Comparison of ENCODE assay signal across 25 cellular contexts in the genomic region with DNA sequence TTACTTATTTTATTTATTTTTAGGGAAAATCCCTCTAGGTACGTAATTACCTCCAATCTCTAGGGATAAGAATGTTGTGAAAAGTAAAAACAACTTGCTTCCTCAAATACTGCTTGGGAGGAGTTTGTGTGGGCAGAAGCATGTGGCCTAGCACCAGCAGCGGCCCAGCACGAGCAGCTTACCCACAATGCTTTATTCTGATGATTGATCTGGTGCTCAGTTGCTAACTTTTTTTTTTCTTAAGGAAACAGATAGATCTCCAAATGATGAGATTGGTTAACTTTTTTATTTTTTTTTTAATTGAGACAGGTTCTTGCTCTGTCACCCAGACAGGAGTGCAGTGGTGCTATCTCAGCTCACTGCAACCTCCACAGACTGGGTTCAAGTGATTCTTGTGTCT. TPM values are rescaled to one million over a fixed set of nuclear protein-coding genes. Genes with fewer than 3 reads are reported as not detected.
DNase-seq lines count a peak whose midpoint lies in the region; ATAC-seq, FAIRE-seq and TF ChIP-seq lines count a peak whose summit lies in the region.
"Had no signal": no experiment of that assay in that cellular context is flagged by ENCODE, and none has a peak within 500 bp of the region (broad histone marks: within the 10 kb centered on the region; RNA-seq: fewer than 3 reads in every experiment).

No MANE protein-coding gene starts in this region.

- SMC1A ChIA-PET in GM12878 (lab: Charles Lee; ENCODE audit: uncharacterized antibody, unreplicated experiment), result interaction anchor here (0.6 to 2.7 kb wide), 6 partner anchors 25 to 1649 kb away, joined by 3 to 11 read pairs (median 4); no protein-coding TSS in a partner anchor

- TF ChIP-seq CTCF in GM12865 (IDR thresholded peaks at IDR 0.05; ENCODE audit: insufficient read depth, low read depth, low read length, missing control alignments) (no peak), GM12878 (IDR thresholded peaks at IDR 0.05 in 2 of 3, conservative IDR thresholded peaks at IDR 0.05 in 1 of 3; ENCODE audit: control insufficient read depth in 2 of 3, extremely low read depth in 1 of 3, insufficient read depth in 1 of 3, low read depth in 3 of 3, low read length in 3 of 3) (no peak)

- no peaks in the 10 kb centered on the region; a peak in 1 of 4 replicates for H3K36me3 ChIP-seq in GM12878 (ENCODE audit: control insufficient read depth in 2 of 2, insufficient read depth in 2 of 2, low read length in 1 of 2)
- no peaks in the 10 kb centered on the region for H3K36me3 ChIP-seq in mesenchymal stem cell (ENCODE audit: control insufficient read depth in 1 of 2, insufficient read depth in 2 of 2, low read depth in 1 of 2, low read length in 2 of 2)
- H3K36me3 ChIP-seq: BE2C, MG63 had no signal

- H2BK120ac ChIP-seq in mesenchymal stem cell (ENCODE audit: low read depth, low read length), result no peak overlapping the region

- CTCF ChIA-PET in GM12878 (lab: Yijun Ruan, JAX), result interaction anchor here (0.6 to 6.4 kb wide), 6 partner anchors 19 to 41 kb away, joined by 3 to 50 read pairs (median 5); no protein-coding TSS in a partner anchor

- H3K14ac ChIP-seq in mesenchymal stem cell (ENCODE audit: low read length in 2 of 2), result no peak overlapping the region

- no peaks in the 10 kb centered on the region for H3K9me3 Mint-ChIP-seq in stimulated activated naive B cell treated with anti-CD40 and anti-IgM and Interleukin-4, amounts not matched to agents 10 μg/mL and 1 μg/mL and 100 μg/mL, for 72 hours

- no peaks in the 10 kb centered on the region for H3K79me1 ChIP-seq in mesenchymal stem cell (replicated peaks; ENCODE audit: low read length, poor library complexity, severe bottlenecking)

- no peak for TF ChIP-seq POLR2A in GM12878 (IDR thresholded peaks at IDR 0.05; ENCODE audit: low read depth, low read length)

- H3K4me1 Mint-ChIP-seq in stimulated activated naive B cell treated with anti-CD40 and anti-IgM and Interleukin-4, amounts not matched to agents 10 μg/mL and 1 μg/mL and 100 μg/mL, for 72 hours, result peaks cover 13 to 21% of the 10 kb centered on the region in 2 donors

- H2AFZ ChIP-seq in GM12878 (ENCODE audit: control insufficient read depth, low read depth, low read length) (no peak overlapping the region), mesenchymal stem cell (ENCODE audit: low read depth, low read length) (no peak overlapping the region)
- H2AFZ ChIP-seq: PC-9 had no signal

- peaks cover 29% of the 10 kb centered on the region for H3K4me1 ChIP-seq in GM12878 (ENCODE audit: control insufficient read depth, insufficient read depth, low read length)
- peaks cover 18% of the 10 kb centered on the region for H3K4me1 ChIP-seq in mesenchymal stem cell (ENCODE audit: control insufficient read depth, insufficient read depth, low read depth, low read length)
- H3K4me1 ChIP-seq: BE2C had no signal

- H4K20me1 ChIP-seq in GM12878 (ENCODE audit: control insufficient read depth, insufficient read depth), result no peaks in the 10 kb centered on the region

- H3K27ac ChIP-seq in GM12878 (ENCODE audit: control insufficient read depth, insufficient read depth) (peak overlapping the region; percentile 81), mesenchymal stem cell (ENCODE audit: low read length, poor library complexity, severe bottlenecking) (no peak overlapping the region)
- H3K27ac ChIP-seq: PC-9, SK-N-MC had no signal

- H2BK15ac ChIP-seq in mesenchymal stem cell (ENCODE audit: low read depth, poor library complexity, severe bottlenecking), result no peak overlapping the region

- H3K36me3 Mint-ChIP-seq in stimulated activated naive B cell treated with anti-CD40 and anti-IgM and Interleukin-4, amounts not matched to agents 10 μg/mL and 1 μg/mL and 100 μg/mL, for 72 hours, result peaks cover 0 to 2% of the 10 kb centered on the region in 2 donors
- H3K36me3 Mint-ChIP-seq: CD4-positive, CD25-positive, alpha-beta regulatory T cell had no signal

- no peak overlapping the region for H4K8ac ChIP-seq in mesenchymal stem cell (ENCODE audit: low read length)

- RAD21 ChIA-PET in GM12878 (lab: Charles Lee; ENCODE audit: unreplicated experiment), result interaction anchor here (2.2 to 3.6 kb wide), 2 partner anchors 20 to 32 kb away, joined by 9 to 11 read pairs; no protein-coding TSS in a partner anchor

- DNase-seq in GM12865 (ENCODE audit: low read depth) (peak; percentile 67), MV-4-11 (lab: John Stamatoyannopoulos, UW) (peak; percentile 43), GM12878 (ENCODE audit: low read depth, low spot score) (no peak), GF-D8 (lab: John Stamatoyannopoulos, UW) (no peak), T-helper 9 cell (no peak), mesenchymal stem cell (no peak)
- DNase-seq in stimulated activated naive B cell treated with anti-CD40 and anti-IgM and Interleukin-4, amounts not matched to agents 10 μg/mL and 1 μg/mL and 100 μg/mL, for 72 hours, result no peak
- DNase-seq: BE2C; CD4-positive, CD25-positive, alpha-beta regulatory T cell; COR-L47; DMS 273 treated with DMSO at 0.1 percent for 48 hours; DMS79 treated with DMSO at 0.1 percent for 48 hours; MG63; NCI-H1105 treated with DMSO at 0.1 percent for 48 hours; NCI-H1694; NCI-H2081; NCI-H2171 treated with DMSO at 0.1 percent for 48 hours; NCI-H526; PC-9; RPMI8226; SHP77 had no signal

- POLR2A ChIA-PET in GM12878 (lab: Charles Lee), result interaction anchor here (0.8 to 2.0 kb wide), 2 partner anchors 20 to 31 kb away, joined by 3 to 6 read pairs; no protein-coding TSS in a partner anchor

- no TSS peak for BruUV-seq in GM12878 (replicated peaks; lab: Mats Ljungman, UMichigan)

- H3K4ac ChIP-seq in mesenchymal stem cell (ENCODE audit: low read depth in 1 of 2, low read length in 2 of 2), result no peak overlapping the region

- H3K9ac ChIP-seq in GM12878 (ENCODE audit: control insufficient read depth, insufficient read depth, low read length) (no peak overlapping the region), mesenchymal stem cell (ENCODE audit: low read length) (no peak overlapping the region)

- in situ Hi-C loops in GM12878 (cut with MboI), result no loop called here

- H3K18ac ChIP-seq in mesenchymal stem cell (ENCODE audit: low read depth in 1 of 2, low read length in 2 of 2), result no peak overlapping the region

- peak; percentile 17; the same call in 2 of the 3 replicates for ATAC-seq in GM12878
- peak; percentile 64 to 65 for ATAC-seq in stimulated activated naive B cell treated with anti-CD40 and anti-IgM and Interleukin-4, amounts not matched to agents 10 μg/mL and 1 μg/mL and 100 μg/mL, for 72 hours (replicated peaks)

- H2AK5ac ChIP-seq in mesenchymal stem cell (ENCODE audit: low read length, severe bottlenecking), result no peak overlapping the region

- TF ChIP-seq EP300 in GM12878 (IDR thresholded peaks at IDR 0.05; ENCODE audit: borderline replicate concordance in 1 of 2, control insufficient read depth in 1 of 2, low read depth in 2 of 2, low read length in 2 of 2), result no peak

- H4K91ac ChIP-seq in mesenchymal stem cell (ENCODE audit: low read length), result no peak overlapping the region

- H3K4me2 ChIP-seq in GM12878 (ENCODE audit: control insufficient read depth, insufficient read depth) (peak overlapping the region; percentile 70), mesenchymal stem cell (ENCODE audit: low read length, poor library complexity, severe bottlenecking) (no peak overlapping the region)
- H3K4me2 ChIP-seq: PC-9 had no signal

- no peak overlapping the region for H2BK5ac ChIP-seq in mesenchymal stem cell (ENCODE audit: low read depth, low read length, poor library complexity, severe bottlenecking)

- no peak overlapping the region for H3K27ac Mint-ChIP-seq in stimulated activated naive B cell treated with anti-CD40 and anti-IgM and Interleukin-4, amounts not matched to agents 10 μg/mL and 1 μg/mL and 100 μg/mL, for 72 hours
- H3K27ac Mint-ChIP-seq: CD4-positive, CD25-positive, alpha-beta regulatory T cell had no signal

- 82% methylated on average over 3 of the region's 3 CpGs for WGBS in GM12878 (ENCODE audit: insufficient coverage, insufficient replicate concordance, low lambda C conversion rate, missing lambda C conversion rate)
- 74% methylated on average over 2 of the region's 3 CpGs for WGBS in mesenchymal stem cell

- FAIRE-seq in GM12878 (lab: Jason Lieb, UNC), result no peak
- FAIRE-seq: H54 had no signal

- TF ChIP-seq RAD21 in GM12878 (IDR thresholded peaks at IDR 0.05; ENCODE audit: insufficient read depth, low read depth, low read length), result no peak

- intact Hi-C loops in GM12878 (cut with micrococcal nuclease; ENCODE audit: unreplicated experiment), result loop anchor here (1.0 kb wide), 1 partner anchor 31 kb away; no protein-coding TSS in a partner anchor

- H3K27me3 Mint-ChIP-seq in stimulated activated naive B cell treated with anti-CD40 and anti-IgM and Interleukin-4, amounts not matched to agents 10 μg/mL and 1 μg/mL and 100 μg/mL, for 72 hours, result peaks cover 60 to 63% of the 10 kb centered on the region in 2 donors

- H3K4me3 Mint-ChIP-seq in stimulated activated naive B cell treated with anti-CD40 and anti-IgM and Interleukin-4, amounts not matched to agents 10 μg/mL and 1 μg/mL and 100 μg/mL, for 72 hours, result no peak overlapping the region
- H3K4me3 Mint-ChIP-seq: CD4-positive, CD25-positive, alpha-beta regulatory T cell had no signal

- H2BK12ac ChIP-seq in mesenchymal stem cell (ENCODE audit: low read length in 2 of 2), result no peak overlapping the region

- H3K27me3 ChIP-seq in GM12878 (replicated peaks in 1 of 2; ENCODE audit: control insufficient read depth in 2 of 2, insufficient read depth in 2 of 2, low read length in 1 of 2) (no peaks in the 10 kb centered on the region; a peak in 1 of 4 replicates), mesenchymal stem cell (ENCODE audit: control insufficient read depth in 1 of 2, insufficient read depth in 1 of 2, low read length in 2 of 2) (peaks cover 38 to 69% of the 10 kb centered on the region in 2 experiments)

- no peak overlapping the region for H3K23ac ChIP-seq in mesenchymal stem cell (ENCODE audit: low read length in 2 of 2)

- peaks cover 53% of the 10 kb centered on the region for H3K79me2 ChIP-seq in GM12878 (ENCODE audit: control insufficient read depth, insufficient read depth, low read length)

- H3K4me3 ChIP-seq in GM12865 (ENCODE audit: low read depth, low read length) (peak overlapping the region; percentile 82), GM12878 (peak overlapping the region; percentile 91; the same call in 1 of the 2 replicates), mesenchymal stem cell (ENCODE audit: insufficient read depth in 1 of 2, low read depth in 1 of 2, low read length in 2 of 2) (no peak overlapping the region)
- H3K4me3 ChIP-seq: MG63, PC-9, SK-N-MC had no signal

- H3K9me3 ChIP-seq in GM12878 (replicated peaks; ENCODE audit: control insufficient read depth, insufficient read depth, low read length) (no peaks in the 10 kb centered on the region; the same call in 2 of the 3 replicates), mesenchymal stem cell (ENCODE audit: control insufficient read depth, low read length) (no peaks in the 10 kb centered on the region)
- H3K9me3 ChIP-seq: BE2C, MG63 had no signal

RNA-seq across cellular contexts. Expression of a gene that starts 4.2 kb away (rescaled TPM):
- 7.1 and 7.6 TPM in 2 replicates for total RNA-seq in GM12878 (2013; cell fraction: nucleolus; rRNA removed)
- total RNA-seq in GM12878 (2014; rRNA removed) (9.3 and 10.0 TPM in 2 replicates), GM12878 (2014; rRNA removed; fragmentation: Illumina TruSeq; extraction: Trizol) (10.8 and 10.9 TPM in 2 replicates), GM12878 (2021) (31.9 and 34.1 TPM in 2 replicates)
- polyA plus RNA-seq in GM12878 (2011; ENCODE audit: low read depth), result 13.8 TPM
- polyA plus RNA-seq in GM12878 (2011; rRNA removed) (5.7 and 6.6 TPM in 2 replicates), GM12878 (2014; fragmentation: Illumina TruSeq; extraction: Trizol) (32.2 and 39.5 TPM in 2 replicates), GM12878 (2014; fragmentation: Nextera tagmentation; extraction: Ambion mirVana) (10 to 100 TPM in 1 of 2 experiments, 1 to 10 TPM in 1; 8.4 to 15.4 TPM), GM12878 (2014; rRNA removed) (13.0 and 13.4 TPM in 2 replicates), GM12878 (2016; fragmentation: Nextera tagmentation; extraction: Ambion mirVana) (10 to 100 TPM in 1 of 2 experiments, 1 to 10 TPM in 1; 9.0 to 11.4 TPM)
- 3.2 and 5.1 TPM in 2 replicates for polyA plus RNA-seq in GM12878 (2011; cell fraction: cytosol; rRNA removed)
- 3.4 and 5.3 TPM in 2 replicates for polyA plus RNA-seq in GM12878 (2011; cell fraction: nucleus; rRNA removed)
- 16.6 and 19.3 TPM in 2 replicates for polyA plus RNA-seq in GM12878 (2012)
- polyA minus RNA-seq in GM12878 (2011; rRNA and poly(A)+ RNA removed), result 1.6 and 2.3 TPM in 2 replicates
- 1.7 and 2.1 TPM in 2 replicates for polyA minus RNA-seq in GM12878 (2011; cell fraction: cytosol; rRNA and poly(A)+ RNA removed)
- 0.85 and 1.7 TPM in 2 replicates for polyA minus RNA-seq in GM12878 (2011; cell fraction: nucleus; rRNA and poly(A)+ RNA removed)
- not detected for polyA plus RNA-seq in mesenchymal stem cell (2013, experiment 1 of 2)
- not detected for polyA plus RNA-seq in mesenchymal stem cell (2013, experiment 2 of 2)
- total RNA-seq: A673; CD4-positive, CD25-positive, alpha-beta regulatory T cell; LHCN-M2; PC-9 had no signal
- polyA plus RNA-seq: CD4-positive, CD25-positive, alpha-beta regulatory T cell had no signal

RNA-seq across cellular contexts. Expression of a gene that starts 58.1 kb away (rescaled TPM):
- 1.9 and 2.1 TPM in 2 replicates for total RNA-seq in GM12878 (2013; cell fraction: nucleolus; rRNA removed)
- 10.1 and 10.5 TPM in 2 replicates for total RNA-seq in GM12878 (2014; rRNA removed)
- total RNA-seq in GM12878 (2014; rRNA removed; fragmentation: Illumina TruSeq; extraction: Trizol), result 11.0 and 11.4 TPM in 2 replicates
- 11.1 and 12.9 TPM in 2 replicates for total RNA-seq in GM12878 (2021)
- 4.7 TPM for polyA plus RNA-seq in GM12878 (2011; ENCODE audit: low read depth)
- polyA plus RNA-seq in GM12878 (2011; rRNA removed), result 6.7 and 8.0 TPM in 2 replicates
- 3.1 and 3.3 TPM in 2 replicates for polyA plus RNA-seq in GM12878 (2011; cell fraction: cytosol; rRNA removed)
- 1.9 and 2.8 TPM in 2 replicates for polyA plus RNA-seq in GM12878 (2011; cell fraction: nucleus; rRNA removed)
- 5.2 and 5.7 TPM in 2 replicates for polyA plus RNA-seq in GM12878 (2012)
- polyA plus RNA-seq in GM12878 (2014; fragmentation: Illumina TruSeq; extraction: Trizol), result 12.2 and 13.5 TPM in 2 replicates
- 1 to 10 TPM; 5.1 to 8.8 TPM for polyA plus RNA-seq in GM12878 (2014; fragmentation: Nextera tagmentation; extraction: Ambion mirVana)
- polyA plus RNA-seq in GM12878 (2014; rRNA removed), result 10.1 and 11.2 TPM in 2 replicates
- 10 to 100 TPM in 1 of 2 experiments, 1 to 10 TPM in 1; 2.8 to 12.3 TPM for polyA plus RNA-seq in GM12878 (2016; fragmentation: Nextera tagmentation; extraction: Ambion mirVana)
- polyA minus RNA-seq in GM12878 (2011; rRNA and poly(A)+ RNA removed), result 4.7 and 4.8 TPM in 2 replicates
- polyA minus RNA-seq in GM12878 (2011; cell fraction: cytosol; rRNA and poly(A)+ RNA removed), result 1.3 and 3.5 TPM in 2 replicates
- polyA minus RNA-seq in GM12878 (2011; cell fraction: nucleus; rRNA and poly(A)+ RNA removed), result 0.85 and 1.7 TPM in 2 replicates
- 32.5 TPM for polyA plus RNA-seq in mesenchymal stem cell (2013, experiment 1 of 2)
- polyA plus RNA-seq in mesenchymal stem cell (2013, experiment 2 of 2), result 33.5 TPM

Comparison
In these comparisons a context has a peak if more than half of its experiments do, and no peak if none do; other contexts are left out.
1. DNase-seq: peak in GM12865 (single experiment) and MV-4-11 (single experiment); none in GM12878 (single experiment), stimulated activated naive B cell treated with anti-CD40 and anti-IgM and Interleukin-4, amounts not matched to agents 10 μg/mL and 1 μg/mL and 100 μg/mL, for 72 hours (single experiment), GF-D8 (single experiment), T-helper 9 cell (single experiment) and mesenchymal stem cell (single experiment).
2. H3K4me3 ChIP-seq: peak in GM12865 (single experiment) and GM12878 (single experiment); none in mesenchymal stem cell (0 of 2).